ENCODE assay signal across 16 cellular contexts in the genomic region with DNA sequence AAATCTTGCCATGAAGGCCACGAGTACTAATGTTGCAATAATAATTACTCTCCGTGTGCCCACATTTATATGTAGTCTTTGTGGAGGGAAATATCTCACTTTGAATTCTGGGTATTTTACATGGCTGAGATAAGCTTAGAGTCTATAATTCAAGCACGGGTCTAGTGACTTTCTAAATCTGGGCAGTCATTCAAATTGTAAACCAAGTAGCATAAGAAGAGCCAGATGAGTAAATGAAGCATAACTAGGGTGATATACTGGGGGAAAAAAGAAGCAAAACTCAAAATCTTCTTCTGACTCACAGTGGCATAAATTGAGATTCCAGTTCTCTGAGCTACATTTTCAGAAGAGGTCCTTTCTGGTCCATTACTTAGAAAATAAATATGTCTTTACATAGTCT. TPM values are rescaled to one million over a fixed set of nuclear protein-coding genes. Genes with fewer than 3 reads are reported as not detected.
DNase-seq lines count a peak whose midpoint lies in the region; ATAC-seq and TF ChIP-seq lines count a peak whose summit lies in the region.
"Had no signal": no experiment of that assay in that cellular context is flagged by ENCODE, and none has a peak within 500 bp of the region (broad histone marks: within the 10 kb centered on the region; RNA-seq: fewer than 3 reads in every experiment).

No MANE protein-coding gene starts in this region.

- intact Hi-C loops in MCF 10A (cut with micrococcal nuclease): no loop called here
- intact Hi-C loops in breast epithelium (cut with DNase I; ENCODE audit: low total_unique reads): no loop called here
- intact Hi-C loops in uterus (cut with DNase I; ENCODE audit: low total_unique reads): no loop called here
- intact Hi-C loops in dorsolateral prefrontal cortex (cut with DNase I): no loop called here
- intact Hi-C loops in esophagus muscularis mucosa (cut with DNase I): no loop called here

- TF ChIP-seq EP300 in esophagus muscularis mucosa (IDR thresholded peaks at IDR 0.05): no peak

- H3K27me3 ChIP-seq in breast epithelium (no peaks in the 10 kb centered on the region), uterus (no peaks in the 10 kb centered on the region), dorsolateral prefrontal cortex (no peaks in the 10 kb centered on the region), esophagus muscularis mucosa (no peaks in the 10 kb centered on the region)
- H3K27me3 ChIP-seq: gastroesophageal sphincter, right atrium auricular region had no signal

- TF ChIP-seq POLR2A in breast epithelium (IDR thresholded peaks at IDR 0.05) (no peak), uterus (IDR thresholded peaks at IDR 0.05) (no peak), esophagus muscularis mucosa (IDR thresholded peaks at IDR 0.05; ENCODE audit: low read depth) (no peak)

- H3K27ac ChIP-seq in breast epithelium (no peak overlapping the region), uterus (peak overlapping the region; percentile 49 to 54), dorsolateral prefrontal cortex (no peak overlapping the region), esophagus muscularis mucosa (replicated peaks in 1 of 4) (no peak overlapping the region)
- H3K27ac ChIP-seq: gastroesophageal sphincter, right atrium auricular region, SK-N-MC had no signal

- ATAC-seq in SK-N-SH treated with all-trans-retinoic acid at 6 μM for 48 hours: peak; percentile 92
- ATAC-seq: gastroesophageal sphincter, natural killer cell had no signal

- DNase-seq in MCF 10A (ENCODE audit: unreplicated experiment) (peak; percentile 16), breast epithelium (ENCODE audit: low spot score in 2 of 2) (no peak), fibroblast of the aortic adventitia (ENCODE audit: low read depth) (peak; percentile 83), uterus (no peak), dorsolateral prefrontal cortex (no peak), esophagus muscularis mucosa (ENCODE audit: extremely low spot score) (no peak), NCI-H82 (lab: John Stamatoyannopoulos, UW) (no peak)
- DNase-seq: activated CD4-positive, alpha-beta memory T cell treated with anti-CD3 and anti-CD28 coated beads, Interleukin-2, amount 10 ng/mL, durations not matched to agents 7 days and 5 days; effector CD4-positive, alpha-beta T cell; natural killer cell; NCI-H1048 had no signal

- no peak overlapping the region for H3K4me3 Mint-ChIP-seq in MCF 10A (ENCODE audit: unreplicated experiment)
- H3K4me3 Mint-ChIP-seq: activated CD4-positive, alpha-beta memory T cell treated with anti-CD3 and anti-CD28 coated beads, Interleukin-2, amount 10 ng/mL, durations not matched to agents 7 days and 5 days; natural killer cell had no signal

- H3K4me1 Mint-ChIP-seq in MCF 10A (ENCODE audit: insufficient read depth, unreplicated experiment): peaks cover 8% of the 10 kb centered on the region
- H3K4me1 Mint-ChIP-seq: activated CD4-positive, alpha-beta memory T cell treated with anti-CD3 and anti-CD28 coated beads, Interleukin-2, amount 10 ng/mL, durations not matched to agents 7 days and 5 days; natural killer cell had no signal

- POLR2A ChIA-PET in MCF 10A (lab: Yijun Ruan, JAX): interaction anchor here (1.0 kb wide), 1 partner anchor 13 kb away, joined by 3 read pairs; no protein-coding TSS in a partner anchor

- H3K27me3 Mint-ChIP-seq in MCF 10A (ENCODE audit: insufficient read depth, unreplicated experiment): no peaks in the 10 kb centered on the region
- H3K27me3 Mint-ChIP-seq: activated CD4-positive, alpha-beta memory T cell treated with anti-CD3 and anti-CD28 coated beads, Interleukin-2, amount 10 ng/mL, durations not matched to agents 7 days and 5 days had no signal

- no peak overlapping the region for H3K4me3 ChIP-seq in breast epithelium
- H3K4me3 ChIP-seq in fibroblast of the aortic adventitia (ENCODE audit: low read depth, low read length): no peak overlapping the region
- no peak overlapping the region for H3K4me3 ChIP-seq in uterus
- no peak overlapping the region for H3K4me3 ChIP-seq in dorsolateral prefrontal cortex
- H3K4me3 ChIP-seq in esophagus muscularis mucosa: no peak overlapping the region
- H3K4me3 ChIP-seq: gastroesophageal sphincter, right atrium auricular region, SK-N-MC, thoracic aorta had no signal

- H3K9me3 Mint-ChIP-seq in MCF 10A (ENCODE audit: unreplicated experiment): no peaks in the 10 kb centered on the region
- H3K9me3 Mint-ChIP-seq: activated CD4-positive, alpha-beta memory T cell treated with anti-CD3 and anti-CD28 coated beads, Interleukin-2, amount 10 ng/mL, durations not matched to agents 7 days and 5 days had no signal

- H3K4me1 ChIP-seq in breast epithelium (no peaks in the 10 kb centered on the region), uterus (no peaks in the 10 kb centered on the region), esophagus muscularis mucosa (peaks cover 0 to 24% (median 22%) of the 10 kb centered on the region in 4 donors)
- H3K4me1 ChIP-seq: right atrium auricular region had no signal

- WGBS in esophagus muscularis mucosa: 52% methylated on average over 3 of the region's 3 CpGs

- no peak for TF ChIP-seq CTCF in MCF 10A (IDR thresholded peaks at IDR 0.05; ENCODE audit: unreplicated experiment)
- no peak for TF ChIP-seq CTCF in breast epithelium (IDR thresholded peaks at IDR 0.05)
- TF ChIP-seq CTCF in fibroblast of the aortic adventitia (IDR thresholded peaks at IDR 0.05; ENCODE audit: insufficient read depth, low read length): no peak
- no peak for TF ChIP-seq CTCF in uterus (IDR thresholded peaks at IDR 0.05)
- TF ChIP-seq CTCF in dorsolateral prefrontal cortex (IDR thresholded peaks at IDR 0.05 in 54 of 56, conservative IDR thresholded peaks at IDR 0.05 in 2 of 56; ENCODE audit: low read depth in 1 of 56, partially characterized antibody in 56 of 56): no peak
- TF ChIP-seq CTCF in esophagus muscularis mucosa (IDR thresholded peaks at IDR 0.05): no peak

- no peak overlapping the region for H3K27ac Mint-ChIP-seq in MCF 10A (ENCODE audit: low read depth, unreplicated experiment)
- H3K27ac Mint-ChIP-seq: activated CD4-positive, alpha-beta memory T cell treated with anti-CD3 and anti-CD28 coated beads, Interleukin-2, amount 10 ng/mL, durations not matched to agents 7 days and 5 days; natural killer cell had no signal

- no peaks in the 10 kb centered on the region for H3K36me3 Mint-ChIP-seq in MCF 10A (ENCODE audit: insufficient read depth, unreplicated experiment)
- H3K36me3 Mint-ChIP-seq: natural killer cell had no signal

- CTCF ChIA-PET in MCF 10A (lab: Yijun Ruan, JAX): no interaction called here

- BruUV-seq in MCF 10A (replicated peaks; lab: Mats Ljungman, UMichigan): no TSS peak

- H3K36me3 ChIP-seq in breast epithelium (no peaks in the 10 kb centered on the region), uterus (no peaks in the 10 kb centered on the region), esophagus muscularis mucosa (no peaks in the 10 kb centered on the region)
- H3K36me3 ChIP-seq: gastroesophageal sphincter, right atrium auricular region, thoracic aorta had no signal

- H3K9me3 ChIP-seq in breast epithelium (no peaks in the 10 kb centered on the region), uterus (no peaks in the 10 kb centered on the region), esophagus muscularis mucosa (no peaks in the 10 kb centered on the region)
- H3K9me3 ChIP-seq: gastroesophageal sphincter, right atrium auricular region, thoracic aorta had no signal

TF ChIP-seq in SK-N-SH treated with all-trans-retinoic acid at 6 μM for 48 hours, 23 proteins besides CTCF, POLR2A, EP300 and RAD21:
- TF ChIP-seq ZFP3 (CRISPR knock-in tag; IDR thresholded peaks at IDR 0.05): no peak
- no peak for TF ChIP-seq ISL1 (CRISPR knock-in tag; IDR thresholded peaks at IDR 0.05)
- no peak for TF ChIP-seq CSDC2 (CRISPR knock-in tag; IDR thresholded peaks at IDR 0.05)
- no peak for TF ChIP-seq ZFP30 (CRISPR knock-in tag; IDR thresholded peaks at IDR 0.05)
- no peak for TF ChIP-seq ZNF565 (CRISPR knock-in tag; conservative IDR thresholded peaks at IDR 0.05; ENCODE audit: low read depth)

RNA-seq across cellular contexts. Expression of a gene that starts 53.0 kb away (rescaled TPM):
- total RNA-seq in MCF 10A (2022) (4.7 and 5.3 TPM in 2 replicates), breast epithelium (10 to 100 TPM; 18.4 to 46.2 (median 24.6) TPM), fibroblast of the aortic adventitia (ENCODE audit: low replicate concordance) (48.2 and 69.6 TPM in 2 replicates), uterus (100 to 1,000 TPM in 1 of 4 donors, 10 to 100 TPM in 3; 38.2 to 144 (median 73.0) TPM), dorsolateral prefrontal cortex (100 to 1,000 TPM; 218 to 700 (median 498) TPM), esophagus muscularis mucosa (10 to 100 TPM in 2 of 4 donors, 1 to 10 TPM in 2; 4.5 to 13.7 (median 9.8) TPM)

Comparison
In these comparisons a context has a peak if more than half of its experiments do, and no peak if none do; other contexts are left out.
1. DNase-seq: peak in MCF 10A (single experiment) and fibroblast of the aortic adventitia (single experiment); none in breast epithelium (0 of 2), uterus (0 of 2), dorsolateral prefrontal cortex (0 of 10), esophagus muscularis mucosa (single experiment) and NCI-H82 (single experiment).
2. H3K27ac ChIP-seq: peak in uterus (2 of 2); none in breast epithelium (0 of 2), dorsolateral prefrontal cortex (0 of 59) and esophagus muscularis mucosa (0 of 4).